In the genomic region with DNA sequence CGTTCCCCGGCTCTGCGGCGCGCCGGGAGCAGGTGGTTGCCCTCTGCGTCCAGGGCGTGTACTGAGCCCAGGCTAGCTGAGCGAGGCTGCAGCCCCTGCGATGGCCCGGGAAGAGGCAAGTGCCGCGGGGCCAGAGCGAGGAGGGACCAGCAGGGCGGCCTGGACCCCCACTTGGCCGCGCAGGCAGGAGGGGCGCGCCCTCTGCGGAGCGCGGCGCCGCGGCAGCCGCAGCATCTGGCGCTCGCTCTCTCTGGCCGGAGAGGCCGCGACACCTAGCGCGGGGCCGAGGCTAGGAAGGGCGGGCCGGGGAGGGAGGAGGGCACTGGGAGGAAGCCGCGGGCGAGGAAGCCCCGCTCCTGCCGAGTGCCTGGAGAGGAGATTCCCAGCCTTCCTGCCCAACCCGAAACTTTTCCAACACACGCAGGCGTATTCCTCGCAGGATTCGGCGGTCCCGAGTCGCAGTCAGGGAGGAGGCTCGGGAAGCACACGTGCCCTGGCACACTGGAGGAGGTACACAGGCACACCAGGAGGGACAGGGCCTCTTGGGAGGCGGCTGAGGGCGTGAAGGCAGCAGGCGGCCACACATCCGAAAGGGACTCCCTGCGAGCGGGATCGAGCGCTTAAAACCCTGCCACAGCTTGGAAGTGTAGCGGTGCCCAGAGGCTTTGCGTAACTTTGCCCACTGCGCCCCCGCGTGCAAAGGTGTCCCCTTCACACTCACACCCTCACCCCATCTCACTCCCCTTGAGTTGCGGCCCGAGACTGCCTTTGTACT, we compare ENCODE assay signal across 1 cellular context.
TF ChIP-seq lines count a peak whose summit lies in the region.

No MANE protein-coding gene starts in this region.

TF ChIP-seq in HepG2, 621 proteins besides CTCF, POLR2A, EP300 and RAD21 (continued from another document and continues in another):
- TF ChIP-seq, protein P1, sequence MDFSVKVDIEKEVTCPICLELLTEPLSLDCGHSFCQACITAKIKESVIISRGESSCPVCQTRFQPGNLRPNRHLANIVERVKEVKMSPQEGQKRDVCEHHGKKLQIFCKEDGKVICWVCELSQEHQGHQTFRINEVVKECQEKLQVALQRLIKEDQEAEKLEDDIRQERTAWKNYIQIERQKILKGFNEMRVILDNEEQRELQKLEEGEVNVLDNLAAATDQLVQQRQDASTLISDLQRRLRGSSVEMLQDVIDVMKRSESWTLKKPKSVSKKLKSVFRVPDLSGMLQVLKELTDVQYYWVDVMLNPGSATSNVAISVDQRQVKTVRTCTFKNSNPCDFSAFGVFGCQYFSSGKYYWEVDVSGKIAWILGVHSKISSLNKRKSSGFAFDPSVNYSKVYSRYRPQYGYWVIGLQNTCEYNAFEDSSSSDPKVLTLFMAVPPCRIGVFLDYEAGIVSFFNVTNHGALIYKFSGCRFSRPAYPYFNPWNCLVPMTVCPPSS (IDR thresholded peaks at IDR 0.05) = no peak
- TF ChIP-seq NBN (conservative IDR thresholded peaks at IDR 0.05) (no peak), DZIP1 (CRISPR knock-in tag; IDR thresholded peaks at IDR 0.05) (no peak), ZNF3 (CRISPR knock-in tag; IDR thresholded peaks at IDR 0.05) (no peak), NR2F1 (CRISPR knock-in tag; IDR thresholded peaks at IDR 0.05) (no peak), ZNF558 (CRISPR knock-in tag; IDR thresholded peaks at IDR 0.05; ENCODE audit: borderline replicate concordance) (no peak; the same call in 1 of the 2 replicates), ZNF263 (CRISPR knock-in tag; IDR thresholded peaks at IDR 0.05) (peak; percentile 92), HNRNPLL (IDR thresholded peaks at IDR 0.05; ENCODE audit: low read depth, low read length, poor library complexity, severe bottlenecking) (peak; percentile 76), ZNF563 (CRISPR knock-in tag; IDR thresholded peaks at IDR 0.05) (peak; percentile 39; the same call in 1 of the 2 replicates), PAF1 (CRISPR knock-in tag; IDR thresholded peaks at IDR 0.05) (no peak), ZNF33A (CRISPR knock-in tag; IDR thresholded peaks at IDR 0.05; ENCODE audit: borderline replicate concordance) (no peak), ZKSCAN1 (IDR thresholded peaks at IDR 0.05; ENCODE audit: low read length) (no peak), HDAC2 (CRISPR knock-in tag; IDR thresholded peaks at IDR 0.05) (no peak), ZNF180 (CRISPR knock-in tag; IDR thresholded peaks at IDR 0.05; ENCODE audit: borderline replicate concordance, low read depth) (no peak), ZNF292 (CRISPR knock-in tag; IDR thresholded peaks at IDR 0.05; ENCODE audit: borderline replicate concordance, low read depth) (no peak), ATF2 (CRISPR knock-in tag; IDR thresholded peaks at IDR 0.05) (0 out of 2 replicates have a peak, but pooled peaks have one; percentile 15), MED8 (CRISPR knock-in tag; IDR thresholded peaks at IDR 0.05; ENCODE audit: insufficient replicate concordance) (no peak), ZBTB3 (CRISPR knock-in tag; IDR thresholded peaks at IDR 0.05; ENCODE audit: borderline replicate concordance, low read depth) (no peak), SRSF9 (IDR thresholded peaks at IDR 0.05; ENCODE audit: borderline replicate concordance, insufficient read depth, low read depth, low read length, poor library complexity, severe bottlenecking) (no peak), FOXC1 (CRISPR knock-in tag; IDR thresholded peaks at IDR 0.05; ENCODE audit: borderline replicate concordance) (no peak), SSRP1 (CRISPR knock-in tag; IDR thresholded peaks at IDR 0.05) (no peak), JDP2 (CRISPR knock-in tag; IDR thresholded peaks at IDR 0.05; ENCODE audit: borderline replicate concordance) (no peak), HOXA3 (CRISPR knock-in tag; IDR thresholded peaks at IDR 0.05) (peak; percentile 71), ZSCAN29 (CRISPR knock-in tag; conservative IDR thresholded peaks at IDR 0.05) (no peak), ZNF660 (CRISPR knock-in tag; IDR thresholded peaks at IDR 0.05; ENCODE audit: borderline replicate concordance, low read depth) (no peak), ZBTB21 (CRISPR knock-in tag; IDR thresholded peaks at IDR 0.05) (no peak), STAT5B (CRISPR knock-in tag; IDR thresholded peaks at IDR 0.05) (no peak), ZNF17 (CRISPR knock-in tag; IDR thresholded peaks at IDR 0.05) (no peak), TAF15 (IDR thresholded peaks at IDR 0.05; ENCODE audit: low read depth, low read length, poor library complexity, severe bottlenecking) (no peak), CENPX (CRISPR knock-in tag; IDR thresholded peaks at IDR 0.05) (no peak), THYN1 (CRISPR knock-in tag; IDR thresholded peaks at IDR 0.05; ENCODE audit: borderline replicate concordance, low read depth) (no peak), ZNF841 (CRISPR knock-in tag; IDR thresholded peaks at IDR 0.05; ENCODE audit: borderline replicate concordance) (no peak), HNF4A (CRISPR knock-in tag; IDR thresholded peaks at IDR 0.05) (no peak), ZNF672 (CRISPR knock-in tag; IDR thresholded peaks at IDR 0.05) (no peak)
- TF ChIP-seq, protein P2, sequence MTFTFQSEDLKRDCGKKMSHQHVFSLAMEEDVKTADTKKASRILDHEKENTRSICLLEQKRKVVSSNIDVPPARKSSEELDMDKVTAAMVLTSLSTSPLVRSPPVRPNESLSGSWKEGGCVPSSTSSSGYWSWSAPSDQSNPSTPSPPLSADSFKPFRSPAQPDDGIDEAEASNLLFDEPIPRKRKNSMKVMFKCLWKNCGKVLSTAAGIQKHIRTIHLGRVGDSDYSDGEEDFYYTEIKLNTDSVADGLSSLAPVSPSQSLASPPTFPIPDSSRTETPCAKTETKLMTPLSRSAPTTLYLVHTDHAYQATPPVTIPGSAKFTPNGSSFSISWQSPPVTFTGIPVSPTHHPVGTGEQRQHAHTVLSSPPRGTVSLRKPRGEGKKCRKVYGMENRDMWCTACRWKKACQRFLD (CRISPR knock-in tag; IDR thresholded peaks at IDR 0.05; ENCODE audit: borderline replicate concordance) = no peak
- TF ChIP-seq, protein P3, sequence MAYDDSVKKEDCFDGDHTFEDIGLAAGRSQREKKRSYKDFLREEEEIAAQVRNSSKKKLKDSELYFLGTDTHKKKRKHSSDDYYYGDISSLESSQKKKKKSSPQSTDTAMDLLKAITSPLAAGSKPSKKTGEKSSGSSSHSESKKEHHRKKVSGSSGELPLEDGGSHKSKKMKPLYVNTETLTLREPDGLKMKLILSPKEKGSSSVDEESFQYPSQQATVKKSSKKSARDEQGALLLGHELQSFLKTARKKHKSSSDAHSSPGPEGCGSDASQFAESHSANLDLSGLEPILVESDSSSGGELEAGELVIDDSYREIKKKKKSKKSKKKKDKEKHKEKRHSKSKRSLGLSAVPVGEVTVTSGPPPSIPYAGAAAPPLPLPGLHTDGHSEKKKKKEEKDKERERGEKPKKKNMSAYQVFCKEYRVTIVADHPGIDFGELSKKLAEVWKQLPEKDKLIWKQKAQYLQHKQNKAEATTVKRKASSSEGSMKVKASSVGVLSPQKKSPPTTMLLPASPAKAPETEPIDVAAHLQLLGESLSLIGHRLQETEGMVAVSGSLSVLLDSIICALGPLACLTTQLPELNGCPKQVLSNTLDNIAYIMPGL (CRISPR knock-in tag; IDR thresholded peaks at IDR 0.05; ENCODE audit: borderline replicate concordance in 1 of 2, low read depth in 1 of 2) = peak; percentile 27 to 64; a peak in 2 of 4 replicates
- TF ChIP-seq, protein P4, sequence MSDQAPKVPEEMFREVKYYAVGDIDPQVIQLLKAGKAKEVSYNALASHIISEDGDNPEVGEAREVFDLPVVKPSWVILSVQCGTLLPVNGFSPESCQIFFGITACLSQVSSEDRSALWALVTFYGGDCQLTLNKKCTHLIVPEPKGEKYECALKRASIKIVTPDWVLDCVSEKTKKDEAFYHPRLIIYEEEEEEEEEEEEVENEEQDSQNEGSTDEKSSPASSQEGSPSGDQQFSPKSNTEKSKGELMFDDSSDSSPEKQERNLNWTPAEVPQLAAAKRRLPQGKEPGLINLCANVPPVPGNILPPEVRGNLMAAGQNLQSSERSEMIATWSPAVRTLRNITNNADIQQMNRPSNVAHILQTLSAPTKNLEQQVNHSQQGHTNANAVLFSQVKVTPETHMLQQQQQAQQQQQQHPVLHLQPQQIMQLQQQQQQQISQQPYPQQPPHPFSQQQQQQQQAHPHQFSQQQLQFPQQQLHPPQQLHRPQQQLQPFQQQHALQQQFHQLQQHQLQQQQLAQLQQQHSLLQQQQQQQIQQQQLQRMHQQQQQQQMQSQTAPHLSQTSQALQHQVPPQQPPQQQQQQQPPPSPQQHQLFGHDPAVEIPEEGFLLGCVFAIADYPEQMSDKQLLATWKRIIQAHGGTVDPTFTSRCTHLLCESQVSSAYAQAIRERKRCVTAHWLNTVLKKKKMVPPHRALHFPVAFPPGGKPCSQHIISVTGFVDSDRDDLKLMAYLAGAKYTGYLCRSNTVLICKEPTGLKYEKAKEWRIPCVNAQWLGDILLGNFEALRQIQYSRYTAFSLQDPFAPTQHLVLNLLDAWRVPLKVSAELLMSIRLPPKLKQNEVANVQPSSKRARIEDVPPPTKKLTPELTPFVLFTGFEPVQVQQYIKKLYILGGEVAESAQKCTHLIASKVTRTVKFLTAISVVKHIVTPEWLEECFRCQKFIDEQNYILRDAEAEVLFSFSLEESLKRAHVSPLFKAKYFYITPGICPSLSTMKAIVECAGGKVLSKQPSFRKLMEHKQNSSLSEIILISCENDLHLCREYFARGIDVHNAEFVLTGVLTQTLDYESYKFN (CRISPR knock-in tag; conservative IDR thresholded peaks at IDR 0.05) = peak; percentile 24; the same call in 1 of the 2 replicates
- TF ChIP-seq, protein P5, sequence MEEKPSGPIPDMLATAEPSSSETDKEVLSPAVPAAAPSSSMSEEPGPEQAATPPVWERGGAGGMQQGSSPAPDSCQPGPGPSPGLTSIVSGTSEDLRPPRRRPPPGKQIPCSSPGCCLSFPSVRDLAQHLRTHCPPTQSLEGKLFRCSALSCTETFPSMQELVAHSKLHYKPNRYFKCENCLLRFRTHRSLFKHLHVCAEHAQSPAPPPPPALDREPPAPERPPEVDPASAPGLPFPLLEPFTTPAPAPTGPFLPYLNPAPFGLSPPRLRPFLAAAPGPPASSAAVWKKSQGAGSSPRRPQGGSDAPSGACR (CRISPR knock-in tag; IDR thresholded peaks at IDR 0.05) = no peak; the same call in 1 of the 2 replicates
- TF ChIP-seq, protein P6, sequence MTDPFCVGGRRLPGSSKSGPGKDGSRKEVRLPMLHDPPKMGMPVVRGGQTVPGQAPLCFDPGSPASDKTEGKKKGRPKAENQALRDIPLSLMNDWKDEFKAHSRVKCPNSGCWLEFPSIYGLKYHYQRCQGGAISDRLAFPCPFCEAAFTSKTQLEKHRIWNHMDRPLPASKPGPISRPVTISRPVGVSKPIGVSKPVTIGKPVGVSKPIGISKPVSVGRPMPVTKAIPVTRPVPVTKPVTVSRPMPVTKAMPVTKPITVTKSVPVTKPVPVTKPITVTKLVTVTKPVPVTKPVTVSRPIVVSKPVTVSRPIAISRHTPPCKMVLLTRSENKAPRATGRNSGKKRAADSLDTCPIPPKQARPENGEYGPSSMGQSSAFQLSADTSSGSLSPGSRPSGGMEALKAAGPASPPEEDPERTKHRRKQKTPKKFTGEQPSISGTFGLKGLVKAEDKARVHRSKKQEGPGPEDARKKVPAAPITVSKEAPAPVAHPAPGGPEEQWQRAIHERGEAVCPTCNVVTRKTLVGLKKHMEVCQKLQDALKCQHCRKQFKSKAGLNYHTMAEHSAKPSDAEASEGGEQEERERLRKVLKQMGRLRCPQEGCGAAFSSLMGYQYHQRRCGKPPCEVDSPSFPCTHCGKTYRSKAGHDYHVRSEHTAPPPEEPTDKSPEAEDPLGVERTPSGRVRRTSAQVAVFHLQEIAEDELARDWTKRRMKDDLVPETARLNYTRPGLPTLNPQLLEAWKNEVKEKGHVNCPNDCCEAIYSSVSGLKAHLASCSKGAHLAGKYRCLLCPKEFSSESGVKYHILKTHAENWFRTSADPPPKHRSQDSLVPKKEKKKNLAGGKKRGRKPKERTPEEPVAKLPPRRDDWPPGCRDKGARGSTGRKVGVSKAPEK (CRISPR knock-in tag; IDR thresholded peaks at IDR 0.05; ENCODE audit: borderline replicate concordance) = no peak
- TF ChIP-seq, protein P7, sequence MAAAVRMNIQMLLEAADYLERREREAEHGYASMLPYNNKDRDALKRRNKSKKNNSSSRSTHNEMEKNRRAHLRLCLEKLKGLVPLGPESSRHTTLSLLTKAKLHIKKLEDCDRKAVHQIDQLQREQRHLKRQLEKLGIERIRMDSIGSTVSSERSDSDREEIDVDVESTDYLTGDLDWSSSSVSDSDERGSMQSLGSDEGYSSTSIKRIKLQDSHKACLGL (CRISPR knock-in tag; IDR thresholded peaks at IDR 0.05) = no peak; the same call in 1 of the 2 replicates
- TF ChIP-seq, protein P8, sequence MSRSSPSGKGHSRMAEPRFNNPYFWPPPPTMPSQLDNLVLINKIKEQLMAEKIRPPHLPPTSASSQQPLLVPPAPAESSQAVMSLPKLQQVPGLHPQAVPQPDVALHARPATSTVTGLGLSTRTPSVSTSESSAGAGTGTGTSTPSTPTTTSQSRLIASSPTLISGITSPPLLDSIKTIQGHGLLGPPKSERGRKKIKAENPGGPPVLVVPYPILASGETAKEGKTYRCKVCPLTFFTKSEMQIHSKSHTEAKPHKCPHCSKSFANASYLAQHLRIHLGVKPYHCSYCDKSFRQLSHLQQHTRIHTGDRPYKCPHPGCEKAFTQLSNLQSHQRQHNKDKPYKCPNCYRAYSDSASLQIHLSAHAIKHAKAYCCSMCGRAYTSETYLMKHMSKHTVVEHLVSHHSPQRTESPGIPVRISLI (CRISPR knock-in tag; IDR thresholded peaks at IDR 0.05; ENCODE audit: borderline replicate concordance) = peak; percentile 60; the same call in 1 of the 2 replicates
